In the genomic region with DNA sequence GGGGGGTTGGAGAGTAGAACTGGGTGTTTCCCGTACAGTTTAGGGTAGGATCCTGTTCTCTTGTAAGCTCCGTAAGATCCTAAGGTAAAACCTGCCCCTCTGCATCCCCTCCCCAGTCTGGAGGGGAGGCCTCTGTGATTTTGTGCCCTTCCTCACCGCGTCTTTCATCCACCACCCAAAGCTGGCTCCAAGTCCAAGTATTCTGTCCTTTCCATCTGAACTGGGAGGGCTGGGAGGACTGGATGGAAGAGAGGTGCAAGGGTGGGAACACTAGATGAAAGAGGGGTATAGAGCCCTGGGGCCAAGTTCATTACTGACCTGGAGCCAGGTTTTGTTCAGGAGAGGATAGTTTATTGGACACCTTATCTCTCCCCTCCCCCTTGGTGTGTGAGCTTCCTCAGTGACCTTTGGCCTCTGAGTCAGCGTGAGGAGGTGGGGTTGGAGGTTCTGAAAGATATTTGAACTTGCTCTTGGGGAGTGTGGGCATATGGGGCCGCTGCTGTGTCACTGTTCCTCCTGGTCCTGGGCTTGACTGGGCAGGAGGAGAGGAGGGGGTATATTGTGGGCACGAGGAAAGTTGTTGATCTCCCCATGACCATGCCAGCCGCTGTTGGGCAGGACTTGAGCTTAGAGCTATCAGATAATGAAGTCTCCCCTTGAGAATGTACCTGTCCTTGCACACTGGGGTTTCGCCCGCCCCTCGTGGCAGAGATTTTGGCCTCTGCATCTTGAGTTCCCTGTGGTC, we compare ENCODE assay signal across 8 cellular contexts. TPM values are rescaled to one million over a fixed set of nuclear protein-coding genes. Genes with fewer than 3 reads are reported as not detected.
A peak's percentile ranks its signal among the peaks of the same experiment; 100 is the strongest.
DNase-seq lines count a peak whose midpoint lies in the region; TF ChIP-seq lines count a peak whose summit lies in the region.

No MANE protein-coding gene starts in this region.

- peak overlapping the region; percentile 82 to 88 for H3K4me3 ChIP-seq in esophagus (ENCODE audit: low read depth in 1 of 2, low read length in 2 of 2)

- DNase-seq in NCI-H748 (lab: John Stamatoyannopoulos, UW; ENCODE audit: unreplicated experiment) (peak; percentile 28), substantia nigra (lab: John Stamatoyannopoulos, UW) (peak in 10 of 49 donors; percentile 18 to 51 (median 37)), NCI-H1048 (lab: John Stamatoyannopoulos, UW) (no peak), SHP77 treated with DMSO at 0.1 percent for 48 hours (lab: John Stamatoyannopoulos, UW) (no peak)
- DNase-seq in activated CD8-positive, alpha-beta memory T cell treated with anti-CD3 and anti-CD28 coated beads, Interleukin-2, amount 50 U/mL, for 1 hour (ENCODE audit: extremely low read depth): peak; percentile 34

- H3K27me3 Mint-ChIP-seq in nephron (ENCODE audit: low read depth): peaks cover 8% of the 10 kb centered on the region

- H3K4me1 ChIP-seq in esophagus (ENCODE audit: control insufficient read depth in 2 of 2, insufficient read depth in 2 of 2, low read length in 1 of 2): peaks cover 24 to 27% of the 10 kb centered on the region in 2 donors

- no peaks in the 10 kb centered on the region for H3K27me3 ChIP-seq in esophagus (ENCODE audit: control insufficient read depth in 1 of 2, insufficient read depth in 2 of 2, low read length in 2 of 2)

- no peaks in the 10 kb centered on the region for H3K9me3 Mint-ChIP-seq in nephron

- H3K9me3 ChIP-seq in esophagus (ENCODE audit: control insufficient read depth in 2 of 2, insufficient read depth in 1 of 2, low read depth in 1 of 2, low read length in 1 of 2): no peaks in the 10 kb centered on the region

- H3K27ac ChIP-seq in esophagus (ENCODE audit: low read depth in 2 of 2, low read length in 1 of 2) (peak overlapping the region; percentile 96 to 99), substantia nigra (ENCODE audit: low read depth, low read length, poor library complexity, severe bottlenecking) (peak overlapping the region; percentile 73)

- H3K4me3 Mint-ChIP-seq in nephron: peak overlapping the region; percentile 92 to 99 (median 99)

- H3K4me1 Mint-ChIP-seq in nephron: peaks cover 60% of the 10 kb centered on the region

- H3K36me3 ChIP-seq in esophagus (ENCODE audit: control insufficient read depth in 2 of 2, insufficient read depth in 2 of 2, low read length in 1 of 2): peaks cover 0 to 2% of the 10 kb centered on the region in 2 donors

- TF ChIP-seq CTCF in GM12872 (IDR thresholded peaks at IDR 0.05; ENCODE audit: insufficient read depth, low read depth, low read length): peak; percentile 15; the same call in 1 of the 3 replicates
- no peak for TF ChIP-seq CTCF in nephron (IDR thresholded peaks at IDR 0.05; ENCODE audit: unreplicated experiment in 3 of 3)

- 17 to 20% methylated on average over 11 of the region's 11 CpGs for WGBS in esophagus, 2 donors

- H3K27ac Mint-ChIP-seq in nephron: peak overlapping the region; percentile 90 to 100 (median 96)

- no peaks in the 10 kb centered on the region for H3K36me3 Mint-ChIP-seq in nephron (ENCODE audit: low read depth)

RNA-seq across cellular contexts. Expression of a gene that starts 1.6 kb away (rescaled TPM):
- polyA plus RNA-seq in esophagus: 10 to 100 TPM; 26.5 to 33.0 TPM

RNA-seq across cellular contexts. Expression of a gene that starts 17.9 kb away (rescaled TPM):
- 1,000 to 10,000 TPM; 2,779 to 3,117 TPM for polyA plus RNA-seq in esophagus

RNA-seq across cellular contexts. Expression of a gene that starts 46.3 kb away (rescaled TPM):
- polyA plus RNA-seq in esophagus: 10 to 100 TPM; 15.2 to 21.0 TPM

Comparison
In these comparisons a context has a peak if more than half of its experiments do, and no peak if none do; other contexts are left out.
1. DNase-seq: peak in NCI-H748 (single experiment) and activated CD8-positive, alpha-beta memory T cell treated with anti-CD3 and anti-CD28 coated beads, Interleukin-2, amount 50 U/mL, for 1 hour (single experiment); none in NCI-H1048 (single experiment) and SHP77 treated with DMSO at 0.1 percent for 48 hours (single experiment).